ENCODE assay signal across 1 cellular context in genomic region chr1:230515451-230516145, GRCh38.
TF ChIP-seq lines count a peak whose summit lies in the region.

No MANE protein-coding gene starts in this region.

TF ChIP-seq in HepG2, 621 proteins besides CTCF, POLR2A, EP300 and RAD21 (continued from another document):
- TF ChIP-seq FOXP4 (CRISPR knock-in tag; IDR thresholded peaks at IDR 0.05) (no peak), SOX5 (CRISPR knock-in tag; IDR thresholded peaks at IDR 0.05; ENCODE audit: borderline replicate concordance) (no peak), ZNF75D (CRISPR knock-in tag; IDR thresholded peaks at IDR 0.05; ENCODE audit: borderline replicate concordance) (no peak), ZNF549 (CRISPR knock-in tag; IDR thresholded peaks at IDR 0.05) (no peak)
